1 cellular context compared by ENCODE assay signal in the genomic region with DNA sequence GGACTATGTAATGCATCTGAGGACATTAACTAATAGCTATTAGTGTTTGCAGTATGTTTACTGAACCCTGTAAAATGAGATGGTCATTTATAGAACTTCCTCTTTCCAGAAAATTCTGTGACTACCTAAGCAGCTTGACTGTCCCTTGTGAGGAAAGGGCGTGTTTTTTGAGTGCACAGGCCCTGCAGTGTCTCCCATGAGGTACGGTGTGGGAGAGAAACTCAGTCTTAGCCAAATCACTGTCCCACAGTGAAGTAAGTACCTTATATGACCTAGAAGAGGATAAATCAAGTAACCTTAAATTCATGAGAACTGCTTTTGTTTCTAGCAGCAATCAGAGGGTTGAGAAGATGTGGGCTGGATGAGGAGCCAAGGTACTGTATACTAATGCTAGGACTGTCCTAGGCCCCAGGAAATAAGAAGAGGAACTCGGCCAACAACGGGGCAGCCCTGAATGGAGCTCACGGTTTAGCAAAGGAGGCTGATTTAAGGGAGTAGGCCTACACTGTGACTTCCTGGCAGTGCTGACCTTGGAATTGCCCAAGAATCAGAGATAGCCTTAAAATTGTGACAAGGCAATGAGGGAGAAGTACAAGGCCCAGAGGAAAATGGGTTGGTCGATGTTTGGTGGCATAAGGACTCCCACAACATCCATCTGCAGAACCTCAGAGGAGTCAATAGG.
TF ChIP-seq lines count a peak whose summit lies in the region.

No MANE protein-coding gene starts in this region.

TF ChIP-seq in IMR-90, 13 proteins besides CTCF, POLR2A, EP300 and RAD21 (continued from another document):
- TF ChIP-seq, protein P1, sequence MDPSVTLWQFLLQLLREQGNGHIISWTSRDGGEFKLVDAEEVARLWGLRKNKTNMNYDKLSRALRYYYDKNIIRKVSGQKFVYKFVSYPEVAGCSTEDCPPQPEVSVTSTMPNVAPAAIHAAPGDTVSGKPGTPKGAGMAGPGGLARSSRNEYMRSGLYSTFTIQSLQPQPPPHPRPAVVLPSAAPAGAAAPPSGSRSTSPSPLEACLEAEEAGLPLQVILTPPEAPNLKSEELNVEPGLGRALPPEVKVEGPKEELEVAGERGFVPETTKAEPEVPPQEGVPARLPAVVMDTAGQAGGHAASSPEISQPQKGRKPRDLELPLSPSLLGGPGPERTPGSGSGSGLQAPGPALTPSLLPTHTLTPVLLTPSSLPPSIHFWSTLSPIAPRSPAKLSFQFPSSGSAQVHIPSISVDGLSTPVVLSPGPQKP (IDR thresholded peaks at IDR 0.05; ENCODE audit: borderline replicate concordance, low read depth, low read length): no peak
- TF ChIP-seq SMC3 (IDR thresholded peaks at IDR 0.05; ENCODE audit: low read depth, low read length) (no peak), FOS (IDR thresholded peaks at IDR 0.05; ENCODE audit: low read depth, low read length) (no peak), CEBPB (IDR thresholded peaks at IDR 0.05; ENCODE audit: low read depth, low read length) (no peak), NFE2L2 (IDR thresholded peaks at IDR 0.05; ENCODE audit: low read depth, low read length) (no peak)
